Comparison of ENCODE assay signal across 1 cellular context in genomic region chr9:101509572-101509971, GRCh38.
TF ChIP-seq lines count a peak whose summit lies in the region.

No MANE protein-coding gene starts in this region.

TF ChIP-seq in IMR-90, 13 proteins besides CTCF, POLR2A, EP300 and RAD21 (continued from another document):
- no peak for TF ChIP-seq MXI1 (IDR thresholded peaks at IDR 0.05; ENCODE audit: borderline replicate concordance, low read depth, low read length)
TF ChIP-seq in IMR-90: peak in this region for 0.
